1 cellular context compared by ENCODE assay signal in the genomic region with DNA sequence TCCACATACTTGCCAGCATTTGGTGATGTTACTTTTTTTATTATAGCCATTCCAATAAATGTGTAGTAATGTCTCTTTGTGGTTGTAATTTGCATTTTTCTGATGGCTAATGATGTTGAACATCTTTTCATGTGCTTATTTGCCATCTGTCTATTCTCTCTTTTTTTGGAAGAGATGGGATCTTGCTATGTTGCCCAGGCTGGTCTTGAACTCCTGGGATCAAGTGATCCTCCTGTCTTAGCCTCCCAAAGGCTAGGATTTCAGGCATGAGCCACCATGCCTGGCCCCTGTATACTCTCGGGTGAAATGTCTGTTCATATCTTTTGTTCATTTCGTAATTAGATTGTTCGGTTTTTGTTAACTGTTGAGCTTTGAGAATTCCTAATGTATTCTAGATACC.
TF ChIP-seq lines count a peak whose summit lies in the region.

No MANE protein-coding gene starts in this region.

TF ChIP-seq in K562, 482 proteins besides CTCF, POLR2A, EP300 and RAD21:
- TF ChIP-seq NBN (IDR thresholded peaks at IDR 0.05; ENCODE audit: low read depth) (no peak), MCM3 (IDR thresholded peaks at IDR 0.05) (no peak), HDAC2 (IDR thresholded peaks at IDR 0.05) (0 out of 2 replicates have a peak, but pooled peaks have one; percentile 26), RBM25 (IDR thresholded peaks at IDR 0.05; ENCODE audit: low read depth, low read length, severe bottlenecking) (peak; percentile 72), ZFPM2 (CRISPR knock-in tag; IDR thresholded peaks at IDR 0.05) (no peak), KDM1A (IDR thresholded peaks at IDR 0.05) (peak in 1 of 2 experiments; percentile 31; a peak in 1 of 4 replicates), ZC3H8 (IDR thresholded peaks at IDR 0.05) (no peak), SMARCA5 (IDR thresholded peaks at IDR 0.05) (peak; percentile 27; the same call in 1 of the 2 replicates), ZNF121 (CRISPR knock-in tag; conservative IDR thresholded peaks at IDR 0.05) (peak; percentile 97), BCOR (IDR thresholded peaks at IDR 0.05) (peak; percentile 79)
- TF ChIP-seq, protein P1, sequence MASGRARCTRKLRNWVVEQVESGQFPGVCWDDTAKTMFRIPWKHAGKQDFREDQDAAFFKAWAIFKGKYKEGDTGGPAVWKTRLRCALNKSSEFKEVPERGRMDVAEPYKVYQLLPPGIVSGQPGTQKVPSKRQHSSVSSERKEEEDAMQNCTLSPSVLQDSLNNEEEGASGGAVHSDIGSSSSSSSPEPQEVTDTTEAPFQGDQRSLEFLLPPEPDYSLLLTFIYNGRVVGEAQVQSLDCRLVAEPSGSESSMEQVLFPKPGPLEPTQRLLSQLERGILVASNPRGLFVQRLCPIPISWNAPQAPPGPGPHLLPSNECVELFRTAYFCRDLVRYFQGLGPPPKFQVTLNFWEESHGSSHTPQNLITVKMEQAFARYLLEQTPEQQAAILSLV (tag; IDR thresholded peaks at IDR 0.05), result no peak
- TF ChIP-seq, protein P2, sequence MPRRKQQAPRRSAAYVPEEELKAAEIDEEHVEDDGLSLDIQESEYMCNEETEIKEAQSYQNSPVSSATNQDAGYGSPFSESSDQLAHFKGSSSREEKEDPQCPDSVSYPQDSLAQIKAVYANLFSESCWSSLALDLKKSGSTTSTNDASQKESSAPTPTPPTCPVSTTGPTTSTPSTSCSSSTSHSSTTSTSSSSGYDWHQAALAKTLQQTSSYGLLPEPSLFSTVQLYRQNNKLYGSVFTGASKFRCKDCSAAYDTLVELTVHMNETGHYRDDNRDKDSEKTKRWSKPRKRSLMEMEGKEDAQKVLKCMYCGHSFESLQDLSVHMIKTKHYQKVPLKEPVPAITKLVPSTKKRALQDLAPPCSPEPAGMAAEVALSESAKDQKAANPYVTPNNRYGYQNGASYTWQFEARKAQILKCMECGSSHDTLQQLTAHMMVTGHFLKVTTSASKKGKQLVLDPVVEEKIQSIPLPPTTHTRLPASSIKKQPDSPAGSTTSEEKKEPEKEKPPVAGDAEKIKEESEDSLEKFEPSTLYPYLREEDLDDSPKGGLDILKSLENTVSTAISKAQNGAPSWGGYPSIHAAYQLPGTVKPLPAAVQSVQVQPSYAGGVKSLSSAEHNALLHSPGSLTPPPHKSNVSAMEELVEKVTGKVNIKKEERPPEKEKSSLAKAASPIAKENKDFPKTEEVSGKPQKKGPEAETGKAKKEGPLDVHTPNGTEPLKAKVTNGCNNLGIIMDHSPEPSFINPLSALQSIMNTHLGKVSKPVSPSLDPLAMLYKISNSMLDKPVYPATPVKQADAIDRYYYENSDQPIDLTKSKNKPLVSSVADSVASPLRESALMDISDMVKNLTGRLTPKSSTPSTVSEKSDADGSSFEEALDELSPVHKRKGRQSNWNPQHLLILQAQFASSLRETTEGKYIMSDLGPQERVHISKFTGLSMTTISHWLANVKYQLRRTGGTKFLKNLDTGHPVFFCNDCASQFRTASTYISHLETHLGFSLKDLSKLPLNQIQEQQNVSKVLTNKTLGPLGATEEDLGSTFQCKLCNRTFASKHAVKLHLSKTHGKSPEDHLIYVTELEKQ (CRISPR knock-in tag; IDR thresholded peaks at IDR 0.05), result no peak
- TF ChIP-seq, protein P3, sequence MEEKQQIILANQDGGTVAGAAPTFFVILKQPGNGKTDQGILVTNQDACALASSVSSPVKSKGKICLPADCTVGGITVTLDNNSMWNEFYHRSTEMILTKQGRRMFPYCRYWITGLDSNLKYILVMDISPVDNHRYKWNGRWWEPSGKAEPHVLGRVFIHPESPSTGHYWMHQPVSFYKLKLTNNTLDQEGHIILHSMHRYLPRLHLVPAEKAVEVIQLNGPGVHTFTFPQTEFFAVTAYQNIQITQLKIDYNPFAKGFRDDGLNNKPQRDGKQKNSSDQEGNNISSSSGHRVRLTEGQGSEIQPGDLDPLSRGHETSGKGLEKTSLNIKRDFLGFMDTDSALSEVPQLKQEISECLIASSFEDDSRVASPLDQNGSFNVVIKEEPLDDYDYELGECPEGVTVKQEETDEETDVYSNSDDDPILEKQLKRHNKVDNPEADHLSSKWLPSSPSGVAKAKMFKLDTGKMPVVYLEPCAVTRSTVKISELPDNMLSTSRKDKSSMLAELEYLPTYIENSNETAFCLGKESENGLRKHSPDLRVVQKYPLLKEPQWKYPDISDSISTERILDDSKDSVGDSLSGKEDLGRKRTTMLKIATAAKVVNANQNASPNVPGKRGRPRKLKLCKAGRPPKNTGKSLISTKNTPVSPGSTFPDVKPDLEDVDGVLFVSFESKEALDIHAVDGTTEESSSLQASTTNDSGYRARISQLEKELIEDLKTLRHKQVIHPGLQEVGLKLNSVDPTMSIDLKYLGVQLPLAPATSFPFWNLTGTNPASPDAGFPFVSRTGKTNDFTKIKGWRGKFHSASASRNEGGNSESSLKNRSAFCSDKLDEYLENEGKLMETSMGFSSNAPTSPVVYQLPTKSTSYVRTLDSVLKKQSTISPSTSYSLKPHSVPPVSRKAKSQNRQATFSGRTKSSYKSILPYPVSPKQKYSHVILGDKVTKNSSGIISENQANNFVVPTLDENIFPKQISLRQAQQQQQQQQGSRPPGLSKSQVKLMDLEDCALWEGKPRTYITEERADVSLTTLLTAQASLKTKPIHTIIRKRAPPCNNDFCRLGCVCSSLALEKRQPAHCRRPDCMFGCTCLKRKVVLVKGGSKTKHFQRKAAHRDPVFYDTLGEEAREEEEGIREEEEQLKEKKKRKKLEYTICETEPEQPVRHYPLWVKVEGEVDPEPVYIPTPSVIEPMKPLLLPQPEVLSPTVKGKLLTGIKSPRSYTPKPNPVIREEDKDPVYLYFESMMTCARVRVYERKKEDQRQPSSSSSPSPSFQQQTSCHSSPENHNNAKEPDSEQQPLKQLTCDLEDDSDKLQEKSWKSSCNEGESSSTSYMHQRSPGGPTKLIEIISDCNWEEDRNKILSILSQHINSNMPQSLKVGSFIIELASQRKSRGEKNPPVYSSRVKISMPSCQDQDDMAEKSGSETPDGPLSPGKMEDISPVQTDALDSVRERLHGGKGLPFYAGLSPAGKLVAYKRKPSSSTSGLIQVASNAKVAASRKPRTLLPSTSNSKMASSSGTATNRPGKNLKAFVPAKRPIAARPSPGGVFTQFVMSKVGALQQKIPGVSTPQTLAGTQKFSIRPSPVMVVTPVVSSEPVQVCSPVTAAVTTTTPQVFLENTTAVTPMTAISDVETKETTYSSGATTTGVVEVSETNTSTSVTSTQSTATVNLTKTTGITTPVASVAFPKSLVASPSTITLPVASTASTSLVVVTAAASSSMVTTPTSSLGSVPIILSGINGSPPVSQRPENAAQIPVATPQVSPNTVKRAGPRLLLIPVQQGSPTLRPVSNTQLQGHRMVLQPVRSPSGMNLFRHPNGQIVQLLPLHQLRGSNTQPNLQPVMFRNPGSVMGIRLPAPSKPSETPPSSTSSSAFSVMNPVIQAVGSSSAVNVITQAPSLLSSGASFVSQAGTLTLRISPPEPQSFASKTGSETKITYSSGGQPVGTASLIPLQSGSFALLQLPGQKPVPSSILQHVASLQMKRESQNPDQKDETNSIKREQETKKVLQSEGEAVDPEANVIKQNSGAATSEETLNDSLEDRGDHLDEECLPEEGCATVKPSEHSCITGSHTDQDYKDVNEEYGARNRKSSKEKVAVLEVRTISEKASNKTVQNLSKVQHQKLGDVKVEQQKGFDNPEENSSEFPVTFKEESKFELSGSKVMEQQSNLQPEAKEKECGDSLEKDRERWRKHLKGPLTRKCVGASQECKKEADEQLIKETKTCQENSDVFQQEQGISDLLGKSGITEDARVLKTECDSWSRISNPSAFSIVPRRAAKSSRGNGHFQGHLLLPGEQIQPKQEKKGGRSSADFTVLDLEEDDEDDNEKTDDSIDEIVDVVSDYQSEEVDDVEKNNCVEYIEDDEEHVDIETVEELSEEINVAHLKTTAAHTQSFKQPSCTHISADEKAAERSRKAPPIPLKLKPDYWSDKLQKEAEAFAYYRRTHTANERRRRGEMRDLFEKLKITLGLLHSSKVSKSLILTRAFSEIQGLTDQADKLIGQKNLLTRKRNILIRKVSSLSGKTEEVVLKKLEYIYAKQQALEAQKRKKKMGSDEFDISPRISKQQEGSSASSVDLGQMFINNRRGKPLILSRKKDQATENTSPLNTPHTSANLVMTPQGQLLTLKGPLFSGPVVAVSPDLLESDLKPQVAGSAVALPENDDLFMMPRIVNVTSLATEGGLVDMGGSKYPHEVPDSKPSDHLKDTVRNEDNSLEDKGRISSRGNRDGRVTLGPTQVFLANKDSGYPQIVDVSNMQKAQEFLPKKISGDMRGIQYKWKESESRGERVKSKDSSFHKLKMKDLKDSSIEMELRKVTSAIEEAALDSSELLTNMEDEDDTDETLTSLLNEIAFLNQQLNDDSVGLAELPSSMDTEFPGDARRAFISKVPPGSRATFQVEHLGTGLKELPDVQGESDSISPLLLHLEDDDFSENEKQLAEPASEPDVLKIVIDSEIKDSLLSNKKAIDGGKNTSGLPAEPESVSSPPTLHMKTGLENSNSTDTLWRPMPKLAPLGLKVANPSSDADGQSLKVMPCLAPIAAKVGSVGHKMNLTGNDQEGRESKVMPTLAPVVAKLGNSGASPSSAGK (IDR thresholded peaks at IDR 0.05), result no peak
